In the genomic region with DNA sequence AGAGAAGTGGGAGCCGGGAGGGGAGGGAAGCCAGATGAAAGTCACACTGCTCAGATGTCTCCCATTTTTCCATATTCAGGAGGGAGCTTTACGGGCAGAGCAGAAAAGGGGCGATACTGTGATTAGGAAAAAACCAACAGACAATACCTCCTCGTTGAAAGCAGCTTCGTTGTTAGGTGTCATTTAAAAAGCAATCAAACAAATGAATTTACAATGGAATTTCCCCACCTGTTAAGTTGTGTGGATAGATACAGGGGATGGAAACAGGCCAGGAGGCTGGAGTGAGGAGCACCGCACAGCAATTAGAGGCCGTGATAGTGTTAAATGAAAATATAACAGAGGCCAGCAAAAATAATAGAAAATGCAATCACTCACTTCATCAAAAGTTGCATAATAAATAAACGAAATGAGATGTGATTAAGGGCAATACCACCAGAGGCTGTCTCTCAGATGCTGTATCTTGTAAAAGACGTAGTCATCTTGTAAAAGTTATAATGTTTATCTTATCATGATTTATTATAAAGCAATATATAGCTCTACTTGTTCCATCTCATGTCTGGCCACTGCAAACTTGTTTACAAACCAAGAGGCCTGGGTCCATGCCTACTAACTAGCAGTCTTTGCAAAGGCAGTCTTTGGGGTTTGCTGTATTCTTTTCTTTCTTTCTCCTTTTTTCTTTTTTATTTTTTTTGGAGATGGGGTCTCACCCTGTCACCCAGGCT, we compare ENCODE assay signal across 17 cellular contexts.
A peak's percentile ranks its signal among the peaks of the same experiment; 100 is the strongest.
DNase-seq lines count a peak whose midpoint lies in the region; ATAC-seq, FAIRE-seq and TF ChIP-seq lines count a peak whose summit lies in the region.
"Had no signal": no experiment of that assay in that cellular context is flagged by ENCODE, and none has a peak within 500 bp of the region (broad histone marks: within the 10 kb centered on the region; RNA-seq: fewer than 3 reads in every experiment).

No MANE protein-coding gene starts in this region.

- 88% methylated on average over 9 of the region's 9 CpGs; no CpG with 5 or more reads in 1 of the 2 experiments for WGBS in H1 (ENCODE audit: extremely low coverage in 1 of 2, insufficient coverage in 1 of 2, insufficient read length in 1 of 2, insufficient replicate concordance in 2 of 2, low coverage in 1 of 2, low lambda C conversion rate in 2 of 2, missing lambda C conversion rate in 1 of 2), 2 experiments
- 62% methylated on average over 9 of the region's 9 CpGs for WGBS in SK-N-SH (ENCODE audit: low lambda C conversion rate)

- TF ChIP-seq RAD21 in H1 (IDR thresholded peaks at IDR 0.05 in 1 of 2, conservative IDR thresholded peaks at IDR 0.05 in 1 of 2; ENCODE audit: low read depth in 2 of 2, low read length in 2 of 2) (no peak), SK-N-SH (IDR thresholded peaks at IDR 0.05; ENCODE audit: low read length) (no peak)

- FAIRE-seq in H1 (lab: Jason Lieb, UNC): no peak
- FAIRE-seq: GM12878 had no signal

- no peak overlapping the region for H3K4me3 Mint-ChIP-seq in activated CD4-positive, alpha-beta T cell treated with anti-CD3 and anti-CD28 coated beads, Interleukin-2, amount 10 ng/mL, durations not matched to agents 7 days and 5 days
- H3K4me3 Mint-ChIP-seq in CD8-positive, alpha-beta memory T cell: peak overlapping the region in 5 of 7 donors; percentile 1 to 59 (median 24)
- H3K4me3 Mint-ChIP-seq in T-cell: peak overlapping the region in 2 of 3 donors; percentile 28 to 50

- H3K36me3 ChIP-seq in CD8-positive, alpha-beta memory T cell (ENCODE audit: insufficient read depth, low read length): no peaks in the 10 kb centered on the region
- no peaks in the 10 kb centered on the region for H3K36me3 ChIP-seq in H1 (ENCODE audit: control insufficient read depth in 2 of 4, insufficient read depth in 4 of 4, low read length in 3 of 4)
- no peaks in the 10 kb centered on the region for H3K36me3 ChIP-seq in SK-N-SH (replicated peaks in 1 of 2; ENCODE audit: control insufficient read depth in 1 of 2, insufficient read depth in 2 of 2, low read length in 1 of 2)

- H3K79me2 ChIP-seq in H1 (ENCODE audit: control insufficient read depth in 1 of 2, insufficient read depth in 2 of 2, low read length in 2 of 2): no peaks in the 10 kb centered on the region
- no peaks in the 10 kb centered on the region for H3K79me2 ChIP-seq in SK-N-SH (ENCODE audit: insufficient read depth)

- H4K20me1 ChIP-seq in H1 (replicated peaks in 1 of 2; ENCODE audit: control insufficient read depth in 1 of 2, insufficient read depth in 2 of 2, low read length in 2 of 2) (no peaks in the 10 kb centered on the region), SK-N-SH (ENCODE audit: insufficient read depth) (no peaks in the 10 kb centered on the region)

- no peaks in the 10 kb centered on the region for H3K9me3 Mint-ChIP-seq in activated CD4-positive, alpha-beta T cell treated with anti-CD3 and anti-CD28 coated beads, Interleukin-2, amount 10 ng/mL, durations not matched to agents 7 days and 5 days
- H3K9me3 Mint-ChIP-seq in CD8-positive, alpha-beta memory T cell: peaks cover 0 to under 1% (median 0%) of the 10 kb centered on the region in 5 donors
- H3K9me3 Mint-ChIP-seq in T-cell: no peaks in the 10 kb centered on the region

- no peak overlapping the region for H3K4me2 ChIP-seq in H1 (ENCODE audit: insufficient read depth in 1 of 2, low read depth in 2 of 2, low read length in 2 of 2)
- no peak overlapping the region for H3K4me2 ChIP-seq in SK-N-SH

- no peaks in the 10 kb centered on the region for H3K27me3 ChIP-seq in CD8-positive, alpha-beta memory T cell (ENCODE audit: insufficient read depth, low read length, poor library complexity, severe bottlenecking)
- H3K27me3 ChIP-seq in H1 (replicated peaks in 1 of 4; ENCODE audit: control insufficient read depth in 3 of 4, extremely low read depth in 1 of 4, insufficient read depth in 3 of 4, low read length in 3 of 4) (peaks cover 0 to 7% (median 4%) of the 10 kb centered on the region in 4 experiments; a peak in 6 of 7 replicates), SK-N-SH (ENCODE audit: insufficient read depth) (peaks cover 7% of the 10 kb centered on the region; the same call in 1 of the 2 replicates)

- H2BK20ac ChIP-seq in H1 (ENCODE audit: low read length): no peak overlapping the region

- H3K27me3 Mint-ChIP-seq in activated CD4-positive, alpha-beta T cell treated with anti-CD3 and anti-CD28 coated beads, Interleukin-2, amount 10 ng/mL, durations not matched to agents 7 days and 5 days: peaks cover 4% of the 10 kb centered on the region
- peaks cover 0 to under 1% of the 10 kb centered on the region in 2 donors for H3K27me3 Mint-ChIP-seq in CD8-positive, alpha-beta memory T cell
- H3K27me3 Mint-ChIP-seq in T-cell: peaks cover 0 to 7% of the 10 kb centered on the region in 2 donors

- no peak overlapping the region for H2BK5ac ChIP-seq in H1 (ENCODE audit: low read depth, low read length)

- no peaks in the 10 kb centered on the region for H3K79me1 ChIP-seq in H1 (ENCODE audit: low read depth, low read length)

- H3K4me1 Mint-ChIP-seq in activated CD4-positive, alpha-beta T cell treated with anti-CD3 and anti-CD28 coated beads, Interleukin-2, amount 10 ng/mL, durations not matched to agents 7 days and 5 days: peaks cover 58% of the 10 kb centered on the region
- H3K4me1 Mint-ChIP-seq in CD8-positive, alpha-beta memory T cell: peaks cover 21 to 46% (median 23%) of the 10 kb centered on the region in 3 donors
- H3K4me1 Mint-ChIP-seq in T-cell: peaks cover 30 to 41% (median 38%) of the 10 kb centered on the region in 3 donors

- H2BK12ac ChIP-seq in H1 (ENCODE audit: low read depth, low read length): no peak overlapping the region

- H3K4me1 ChIP-seq in CD8-positive, alpha-beta memory T cell (ENCODE audit: insufficient read depth, low read length): peaks cover 11% of the 10 kb centered on the region
- no peaks in the 10 kb centered on the region for H3K4me1 ChIP-seq in H1 (replicated peaks in 1 of 4; ENCODE audit: control insufficient read depth in 3 of 4, insufficient read depth in 4 of 4, low read length in 3 of 4)
- H3K4me1 ChIP-seq in SK-N-SH (ENCODE audit: control insufficient read depth in 1 of 2, insufficient read depth in 2 of 2, low read depth in 1 of 2, low read length in 1 of 2): peaks cover 0 to 12% of the 10 kb centered on the region in 2 experiments; a peak in 2 of 4 replicates

- no peaks in the 10 kb centered on the region for H3K9me2 ChIP-seq in SK-N-SH

- peaks cover 1% of the 10 kb centered on the region for H3K23me2 ChIP-seq in H1 (ENCODE audit: low read depth, low read length)

- H3K56ac ChIP-seq in H1 (replicated peaks; ENCODE audit: insufficient read length, low read depth, low read length): no peak overlapping the region

- H2AFZ ChIP-seq in H1 (ENCODE audit: low read length) (0 out of 2 replicates have a peak overlapping the region, but pooled peaks have one; percentile 12), SK-N-SH (ENCODE audit: low read depth) (no peak overlapping the region)

- H3K4ac ChIP-seq in H1 (replicated peaks; ENCODE audit: insufficient read length, low read depth, low read length): no peak overlapping the region

- H3K18ac ChIP-seq in H1 (ENCODE audit: extremely low read depth, low read length): no peak overlapping the region

- H2AK5ac ChIP-seq in H1 (ENCODE audit: low read depth, low read length): no peak overlapping the region

- H3K4me3 ChIP-seq in CD8-positive, alpha-beta memory T cell (ENCODE audit: low read length): no peak overlapping the region
- no peak overlapping the region for H3K4me3 ChIP-seq in H1 (ENCODE audit: extremely low read depth in 1 of 4, insufficient read depth in 2 of 4, low read depth in 3 of 4, low read length in 4 of 4)
- H3K4me3 ChIP-seq in SK-N-SH (ENCODE audit: low read depth in 2 of 2, low read length in 1 of 2): no peak overlapping the region
- H3K4me3 ChIP-seq: GM12878 had no signal

- DNase-seq in activated CD4-positive, alpha-beta T cell treated with anti-CD3 and anti-CD28 coated beads, Interleukin-2, amount 10 ng/mL, durations not matched to agents 7 days and 5 days: no peak
- DNase-seq in activated CD4-positive, alpha-beta T cell treated with anti-CD3 and anti-CD28 coated beads, Interleukin-2, amount 50 U/mL, for 48 hours: no peak
- DNase-seq in CD8-positive, alpha-beta memory T cell: no peak
- DNase-seq in T-cell: no peak
- no peak for DNase-seq in H1 (ENCODE audit: low read depth in 1 of 2, low spot score in 2 of 2)
- DNase-seq in SK-N-SH: no peak
- DNase-seq in NCI-H446 treated with DMSO at 0.1 percent for 48 hours (lab: John Stamatoyannopoulos, UW): no peak
- DNase-seq: C1 segment of cervical spinal cord, Calu3, KBM-7, MM.1S, NCI-H1105, NCI-H1694 treated with DMSO at 0.1 percent for 48 hours, NCI-H774 had no signal

- no peak overlapping the region for H3K14ac ChIP-seq in H1 (ENCODE audit: insufficient read length)

- POLR2A ChIA-PET in activated CD4-positive, alpha-beta T cell treated with anti-CD3 and anti-CD28 coated beads, Interleukin-2, amount 10 ng/mL, durations not matched to agents 7 days and 5 days (lab: Charles Lee): no interaction called here
- POLR2A ChIA-PET in CD8-positive, alpha-beta memory T cell (lab: Charles Lee): no interaction called here
- POLR2A ChIA-PET in T-cell (lab: Charles Lee): interaction anchor here (0.5 to 0.7 kb wide), 3 partner anchors 80 to 684 kb away, joined by 3 to 8 read pairs (median 3); no protein-coding TSS in a partner anchor
- POLR2A ChIA-PET in H1 (lab: Charles Lee; ENCODE audit: partially characterized antibody): no interaction called here
- POLR2A ChIA-PET in SK-N-SH (lab: Yijun Ruan, JAX): no interaction called here

- peak overlapping the region; percentile 4 for H3K27ac Mint-ChIP-seq in activated CD4-positive, alpha-beta T cell treated with anti-CD3 and anti-CD28 coated beads, Interleukin-2, amount 10 ng/mL, durations not matched to agents 7 days and 5 days
- H3K27ac Mint-ChIP-seq in CD8-positive, alpha-beta memory T cell: peak overlapping the region in 4 of 8 donors; percentile 5 to 83 (median 38)
- H3K27ac Mint-ChIP-seq in T-cell: peak overlapping the region in 1 of 2 donors; percentile 28

- peaks cover 9% of the 10 kb centered on the region for H3K36me3 Mint-ChIP-seq in activated CD4-positive, alpha-beta T cell treated with anti-CD3 and anti-CD28 coated beads, Interleukin-2, amount 10 ng/mL, durations not matched to agents 7 days and 5 days (ENCODE audit: low read depth)
- H3K36me3 Mint-ChIP-seq in CD8-positive, alpha-beta memory T cell: peaks cover 0 to 3% (median 0%) of the 10 kb centered on the region in 3 donors
- H3K36me3 Mint-ChIP-seq in T-cell: no peaks in the 10 kb centered on the region

- H4K8ac ChIP-seq in H1 (ENCODE audit: extremely low read depth, insufficient read depth, low read length): no peak overlapping the region

- TF ChIP-seq POLR2A in H1 (IDR thresholded peaks at IDR 0.05; ENCODE audit: control extremely low read depth in 1 of 2, low read depth in 2 of 2, low read length in 2 of 2): no peak

- no peak overlapping the region for H4K5ac ChIP-seq in H1 (ENCODE audit: insufficient read length, low read depth, low read length)

- CTCF ChIA-PET in activated CD4-positive, alpha-beta T cell treated with anti-CD3 and anti-CD28 coated beads, Interleukin-2, amount 10 ng/mL, durations not matched to agents 7 days and 5 days (lab: Charles Lee): interaction anchor here (0.7 to 2.1 kb wide), 7 partner anchors 9 to 267 kb away, joined by 3 to 7 read pairs (median 3); no protein-coding TSS in a partner anchor
- CTCF ChIA-PET in CD8-positive, alpha-beta memory T cell (lab: Charles Lee): no interaction called here
- CTCF ChIA-PET in T-cell (lab: Charles Lee): interaction anchor here in 1 of 2 donors (0.5 kb wide), 1 partner anchor 19 kb away, joined by 3 read pairs; no protein-coding TSS in a partner anchor
- CTCF ChIA-PET in H1 (lab: Charles Lee; ENCODE audit: partially characterized antibody): no interaction called here
- CTCF ChIA-PET in SK-N-SH (lab: Yijun Ruan, JAX): no interaction called here

- H2BK15ac ChIP-seq in H1 (ENCODE audit: low read length): no peak overlapping the region

- no peak overlapping the region for H3K27ac ChIP-seq in CD8-positive, alpha-beta memory T cell (ENCODE audit: low read depth, low read length)
- H3K27ac ChIP-seq in H1 (ENCODE audit: low read depth, low read length) (no peak overlapping the region), SK-N-SH (ENCODE audit: low read depth in 2 of 2, low read length in 1 of 2) (no peak overlapping the region)

- TF ChIP-seq CTCF in H1 (IDR thresholded peaks at IDR 0.05; ENCODE audit: control extremely low read depth in 1 of 3, insufficient read depth in 1 of 3, low read depth in 1 of 3, low read length in 3 of 3) (no peak), SK-N-SH (IDR thresholded peaks at IDR 0.05) (no peak)

- no peak overlapping the region for H3K23ac ChIP-seq in H1 (ENCODE audit: insufficient read length)

- TF ChIP-seq EP300 in H1 (IDR thresholded peaks at IDR 0.05; ENCODE audit: borderline replicate concordance in 1 of 2, low read depth in 2 of 2, low read length in 2 of 2) (no peak), SK-N-SH (IDR thresholded peaks at IDR 0.05; ENCODE audit: borderline replicate concordance in 1 of 2, low read depth in 1 of 2, low read length in 1 of 2) (no peak)

- H4K91ac ChIP-seq in H1 (replicated peaks; ENCODE audit: insufficient read length, low read length): no peak overlapping the region

- no peak for ATAC-seq in T-cell (replicated peaks in 1 of 4)
- no peak for ATAC-seq in GM21786 (IDR thresholded peaks at IDR 0.05; ENCODE audit: unreplicated experiment)
- ATAC-seq: GM12878, Right ventricle myocardium inferior had no signal

- H3K9ac ChIP-seq in H1 (replicated peaks in 1 of 4; ENCODE audit: extremely low read depth in 1 of 4, low read depth in 3 of 4, low read length in 3 of 4) (no peak overlapping the region), SK-N-SH (no peak overlapping the region)

- H3K9me3 ChIP-seq in CD8-positive, alpha-beta memory T cell (ENCODE audit: low read length): no peaks in the 10 kb centered on the region
- H3K9me3 ChIP-seq in H1 (ENCODE audit: insufficient read depth in 2 of 2, low read depth in 1 of 2, low read length in 1 of 2) (no peaks in the 10 kb centered on the region), SK-N-SH (no peaks in the 10 kb centered on the region)

- H3F3A ChIP-seq in SK-N-SH (replicated peaks; ENCODE audit: insufficient read depth): no peaks in the 10 kb centered on the region

- H2BK120ac ChIP-seq in H1 (replicated peaks; ENCODE audit: low read depth, low read length): no peak overlapping the region

Comparison
In these comparisons a context has a peak if more than half of its experiments do, and no peak if none do; other contexts are left out.
1. POLR2A ChIA-PET loops: an anchor here in T-cell (0.5 to 0.7 kb wide); none called in activated CD4-positive, alpha-beta T cell treated with anti-CD3 and anti-CD28 coated beads, Interleukin-2, amount 10 ng/mL, durations not matched to agents 7 days and 5 days, CD8-positive, alpha-beta memory T cell, H1 and SK-N-SH.